In genomic region chr16:72974142-72974769, GRCh38 we compare ENCODE assay signal across 20 cellular contexts.
A peak's percentile ranks its signal among the peaks of the same experiment; 100 is the strongest.
DNase-seq lines count a peak whose midpoint lies in the region; ATAC-seq, FAIRE-seq and TF ChIP-seq lines count a peak whose summit lies in the region.
"Had no signal": no experiment of that assay in that cellular context is flagged by ENCODE, and none has a peak within 500 bp of the region (broad histone marks: within the 10 kb centered on the region; RNA-seq: fewer than 3 reads in every experiment).

No MANE protein-coding gene starts in this region.

- no peak overlapping the region for H3K4me3 ChIP-seq in body of pancreas
- no peak overlapping the region for H3K4me3 ChIP-seq in pancreas
- no peak overlapping the region for H3K4me3 ChIP-seq in HAP-1
- H3K4me3 ChIP-seq: cardiac muscle cell, psoas muscle, SJSA1 had no signal

- H3K9me3 Mint-ChIP-seq in activated T-helper 2 cell treated with anti-CD3 and anti-CD28 coated beads, Interferon-gamma antibody, Interleukin-2, Interleukin-4, amounts not matched to agents 10 μg/mL and 5 μg/mL and 100 μg/mL, durations not matched to agents 14 hours and 24 hours and 36 hours = no peaks in the 10 kb centered on the region

- FAIRE-seq in pancreas (lab: Jason Lieb, UNC) = no peak

- no peaks in the 10 kb centered on the region for H3K4me1 Mint-ChIP-seq in activated T-helper 2 cell treated with anti-CD3 and anti-CD28 coated beads, Interferon-gamma antibody, Interleukin-2, Interleukin-4, amounts not matched to agents 10 μg/mL and 5 μg/mL and 100 μg/mL, durations not matched to agents 14 hours and 24 hours and 36 hours (ENCODE audit: low read depth)
- H3K4me1 Mint-ChIP-seq: CD8-positive, alpha-beta memory T cell had no signal

- in situ Hi-C loops in HAP-1 (cut with MboI; ENCODE audit: low sequenced_read_pairs) = no loop called here

- peaks cover 33% of the 10 kb centered on the region for H3K4me1 ChIP-seq in body of pancreas
- H3K4me1 ChIP-seq in pancreas = peaks cover 5 to 22% (median 21%) of the 10 kb centered on the region in 3 donors
- no peaks in the 10 kb centered on the region; the same call in 1 of the 2 replicates for H3K4me1 ChIP-seq in HAP-1
- H3K4me1 ChIP-seq: SJSA1 had no signal

- H3K9me3 ChIP-seq in body of pancreas = no peaks in the 10 kb centered on the region
- no peaks in the 10 kb centered on the region for H3K9me3 ChIP-seq in pancreas
- H3K9me3 ChIP-seq in HAP-1 = no peaks in the 10 kb centered on the region
- H3K9me3 ChIP-seq: psoas muscle, SJSA1 had no signal

- H3K27ac Mint-ChIP-seq in activated T-helper 2 cell treated with anti-CD3 and anti-CD28 coated beads, Interferon-gamma antibody, Interleukin-2, Interleukin-4, amounts not matched to agents 10 μg/mL and 5 μg/mL and 100 μg/mL, durations not matched to agents 14 hours and 24 hours and 36 hours = no peak overlapping the region
- H3K27ac Mint-ChIP-seq: CD8-positive, alpha-beta memory T cell had no signal

- peak overlapping the region; percentile 32 to 64 (median 52) for H3K27ac ChIP-seq in body of pancreas
- peak overlapping the region in 3 of 4 donors; percentile 17 to 44 (median 39) for H3K27ac ChIP-seq in pancreas
- H3K27ac ChIP-seq: 22Rv1, cardiac muscle cell, psoas muscle, SJSA1 had no signal

- TF ChIP-seq POLR2A in body of pancreas (IDR thresholded peaks at IDR 0.05) = no peak

- no peaks in the 10 kb centered on the region for H3K36me3 ChIP-seq in body of pancreas (replicated peaks in 1 of 2; ENCODE audit: insufficient read depth in 1 of 2, low read depth in 2 of 2)
- H3K36me3 ChIP-seq in pancreas = no peaks in the 10 kb centered on the region
- H3K36me3 ChIP-seq in HAP-1 (replicated peaks) = no peaks in the 10 kb centered on the region
- H3K36me3 ChIP-seq: cardiac muscle cell, SJSA1 had no signal

- no peaks in the 10 kb centered on the region for H3K27me3 Mint-ChIP-seq in activated T-helper 2 cell treated with anti-CD3 and anti-CD28 coated beads, Interferon-gamma antibody, Interleukin-2, Interleukin-4, amounts not matched to agents 10 μg/mL and 5 μg/mL and 100 μg/mL, durations not matched to agents 14 hours and 24 hours and 36 hours (ENCODE audit: low read depth)

- 9 to 23% methylated on average over 13 of the region's 13 CpGs for WGBS in body of pancreas, 2 donors
- WGBS in pancreas, 2 donors = 19 to 25% methylated on average over 13 of the region's 13 CpGs

- intact Hi-C loops in body of pancreas (cut with DNase I) (no loop called here), pancreas (cut with DNase I) (no loop called here)
- intact Hi-C loops in activated T-helper 2 cell treated with anti-CD3 and anti-CD28 coated beads, Interferon-gamma antibody, Interleukin-2, Interleukin-4, amounts not matched to agents 10 μg/mL and 5 μg/mL and 100 μg/mL, durations not matched to agents 14 hours and 24 hours and 36 hours (cut with micrococcal nuclease) = no loop called here

- peak; percentile 77 for ATAC-seq in body of pancreas
- ATAC-seq in pancreas = peak; percentile 66 to 88 (median 83)
- ATAC-seq: esophagus mucosa, PC-3, psoas muscle had no signal

- H3K27me3 ChIP-seq in body of pancreas (no peaks in the 10 kb centered on the region), pancreas (no peaks in the 10 kb centered on the region), HAP-1 (ENCODE audit: low read depth) (no peaks in the 10 kb centered on the region)
- H3K27me3 ChIP-seq: cardiac muscle cell, SJSA1 had no signal

- H3K36me3 Mint-ChIP-seq in activated T-helper 2 cell treated with anti-CD3 and anti-CD28 coated beads, Interferon-gamma antibody, Interleukin-2, Interleukin-4, amounts not matched to agents 10 μg/mL and 5 μg/mL and 100 μg/mL, durations not matched to agents 14 hours and 24 hours and 36 hours (ENCODE audit: low read depth) = no peaks in the 10 kb centered on the region
- H3K36me3 Mint-ChIP-seq: CD8-positive, alpha-beta memory T cell had no signal

- TF ChIP-seq CTCF in body of pancreas (IDR thresholded peaks at IDR 0.05) (no peak), pancreas (IDR thresholded peaks at IDR 0.05) (no peak)

- DNase-seq in NCI-H146 (lab: John Stamatoyannopoulos, UW) = peak; percentile 14
- no peak for DNase-seq in NCI-H146 treated with DMSO at 0.1 percent for 48 hours (lab: John Stamatoyannopoulos, UW; ENCODE audit: unreplicated experiment)
- peak; percentile 25 for DNase-seq in NCI-H1694 treated with DMSO at 0.1 percent for 48 hours (lab: John Stamatoyannopoulos, UW)
- peak; percentile 71 to 88 (median 82) for DNase-seq in body of pancreas
- DNase-seq in pancreas = peak in 4 of 6 donors; percentile 65 to 82 (median 76)
- no peak for DNase-seq in HAP-1 (ENCODE audit: low spot score in 2 of 2)
- DNase-seq in activated T-helper 2 cell treated with anti-CD3 and anti-CD28 coated beads, Interferon-gamma antibody, Interleukin-2, Interleukin-4, amounts not matched to agents 10 μg/mL and 5 μg/mL and 100 μg/mL, durations not matched to agents 14 hours and 24 hours and 36 hours (ENCODE audit: low spot score) = no peak
- no peak for DNase-seq in stimulated activated CD4-positive, alpha-beta T cell treated with anti-CD3 and anti-CD28 coated beads, Interleukin-4, amount 100 ng/mL, for 24 hours
- DNase-seq: activated CD4-positive, alpha-beta T cell treated with anti-CD3 and anti-CD28 coated beads, Interleukin-2, amount 50 U/mL, for 4 hours; CD8-positive, alpha-beta memory T cell; EL; H7; KG1; NCI-H2081 treated with DMSO at 0.1 percent for 48 hours; PC-3; psoas muscle had no signal

- H3K4me3 Mint-ChIP-seq in activated T-helper 2 cell treated with anti-CD3 and anti-CD28 coated beads, Interferon-gamma antibody, Interleukin-2, Interleukin-4, amounts not matched to agents 10 μg/mL and 5 μg/mL and 100 μg/mL, durations not matched to agents 14 hours and 24 hours and 36 hours (ENCODE audit: low read depth) = no peak overlapping the region
- H3K4me3 Mint-ChIP-seq: CD8-positive, alpha-beta memory T cell had no signal

Comparison
In these comparisons a context has a peak if more than half of its experiments do, and no peak if none do; other contexts are left out.
1. DNase-seq: peak in NCI-H146 (single experiment), NCI-H1694 treated with DMSO at 0.1 percent for 48 hours (single experiment), body of pancreas (4 of 4) and pancreas (4 of 6); none in NCI-H146 treated with DMSO at 0.1 percent for 48 hours (single experiment), HAP-1 (0 of 2), activated T-helper 2 cell treated with anti-CD3 and anti-CD28 coated beads, Interferon-gamma antibody, Interleukin-2, Interleukin-4, amounts not matched to agents 10 μg/mL and 5 μg/mL and 100 μg/mL, durations not matched to agents 14 hours and 24 hours and 36 hours (single experiment) and stimulated activated CD4-positive, alpha-beta T cell treated with anti-CD3 and anti-CD28 coated beads, Interleukin-4, amount 100 ng/mL, for 24 hours (single experiment).